8 cellular contexts compared by ENCODE assay signal in the genomic region with DNA sequence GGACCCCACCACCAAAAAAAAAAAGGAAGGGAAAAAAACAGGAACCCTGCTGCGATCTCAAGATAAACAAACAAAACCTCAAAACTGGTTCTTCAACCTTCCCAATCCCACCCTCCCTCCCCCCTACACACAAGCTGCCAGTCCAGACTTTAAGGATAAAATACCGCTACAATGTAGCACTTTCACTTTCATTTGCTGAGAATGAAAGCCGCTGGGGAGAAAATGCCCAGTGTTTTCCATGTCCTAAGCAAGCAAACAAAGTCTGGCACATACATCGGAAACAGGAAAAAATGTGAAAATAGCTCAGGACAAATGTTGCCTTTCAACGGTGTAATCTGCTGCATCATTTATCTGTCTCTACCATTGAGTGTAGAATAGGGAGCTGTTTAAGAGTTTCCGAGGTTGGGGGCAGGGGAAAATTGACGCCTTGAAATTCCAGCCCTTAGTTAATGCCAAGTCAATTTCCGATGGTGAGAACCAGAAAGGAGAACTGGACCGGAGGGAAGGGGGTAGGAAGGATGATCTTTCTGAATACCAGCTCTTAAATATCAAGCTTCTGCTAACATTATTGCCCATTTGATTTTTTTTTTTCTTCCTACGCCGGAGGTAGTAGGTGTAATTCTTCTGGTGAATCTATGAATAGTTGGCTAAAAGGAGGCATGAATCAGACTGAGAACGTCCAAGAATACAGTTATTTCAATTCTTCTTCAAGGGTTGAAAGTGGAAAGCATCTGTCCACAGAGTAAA.
DNase-seq lines count a peak whose midpoint lies in the region; FAIRE-seq lines count a peak whose summit lies in the region.

No MANE protein-coding gene starts in this region.

- no peak for FAIRE-seq in urothelium cell line (lab: Jason Lieb, UNC)

- H3K27ac ChIP-seq in epithelial cell of prostate, result peak overlapping the region; percentile 65

- DNase-seq in DMS 273 treated with DMSO at 0.1 percent for 48 hours (lab: John Stamatoyannopoulos, UW) (peak; percentile 49), HPDE6-E6E7 (ENCODE audit: extremely low spot score) (peak; percentile 46), SW480 (ENCODE audit: low spot score) (peak; percentile 25), epithelial cell of prostate (ENCODE audit: low read depth, low spot score) (no peak), midbrain (lab: John Stamatoyannopoulos, UW) (peak; percentile 38), urothelium cell line (ENCODE audit: low spot score) (peak; percentile 33), NOMO-1 treated with DMSO at 0.1 percent for 48 hours (lab: John Stamatoyannopoulos, UW; ENCODE audit: unreplicated experiment) (no peak), NK-92 (lab: John Stamatoyannopoulos, UW; ENCODE audit: unreplicated experiment) (no peak)

Comparison
In these comparisons a context has a peak if more than half of its experiments do, and no peak if none do; other contexts are left out.
1. DNase-seq: peak in DMS 273 treated with DMSO at 0.1 percent for 48 hours (single experiment), HPDE6-E6E7 (single experiment), SW480 (single experiment), midbrain (single experiment) and urothelium cell line (single experiment); none in epithelial cell of prostate (single experiment), NOMO-1 treated with DMSO at 0.1 percent for 48 hours (single experiment) and NK-92 (single experiment).